8 cellular contexts compared by ENCODE assay signal in the genomic region with DNA sequence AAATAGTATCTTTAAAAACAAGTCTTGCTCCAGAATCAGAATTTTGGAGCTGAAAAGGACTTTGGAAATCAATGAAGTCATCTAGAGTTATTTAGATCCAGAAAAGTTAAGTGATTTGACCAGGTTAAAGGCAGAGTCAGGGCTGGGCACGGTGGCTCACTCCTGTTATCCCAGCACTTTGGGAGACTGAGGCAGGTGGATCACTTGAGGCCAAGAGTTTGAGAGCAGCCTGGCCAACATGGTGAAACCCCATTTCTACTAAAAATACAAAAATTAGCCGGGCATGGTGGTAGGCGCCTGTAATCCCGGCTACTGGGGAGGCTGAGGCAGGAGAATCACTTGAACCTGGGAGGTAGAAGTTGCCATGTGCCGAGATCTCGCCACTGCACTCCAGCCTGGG. TPM values are rescaled to one million over a fixed set of nuclear protein-coding genes. Genes with fewer than 3 reads are reported as not detected.
A peak's percentile ranks its signal among the peaks of the same experiment; 100 is the strongest.
DNase-seq lines count a peak whose midpoint lies in the region; ATAC-seq and TF ChIP-seq lines count a peak whose summit lies in the region.
"Not testable (repeated sequence)": the region's sequence is repeated elsewhere in the genome, so short reads cannot be mapped to it uniquely, and the experiment has no call there.

No MANE protein-coding gene starts in this region.

- not testable (repeated sequence) for TF ChIP-seq CTCF in CD8-positive, alpha-beta T cell (IDR thresholded peaks at IDR 0.05); activated B cell treated with CpG ODN at 0.5 μM for 24 hours (IDR thresholded peaks at IDR 0.05); breast epithelium (IDR thresholded peaks at IDR 0.05); nephron (IDR thresholded peaks at IDR 0.05; ENCODE audit: unreplicated experiment in 3 of 3); upper lobe of left lung (IDR thresholded peaks at IDR 0.05)

- peaks cover 22% of the 10 kb centered on the region for H3K36me3 ChIP-seq in CD8-positive, alpha-beta T cell (ENCODE audit: insufficient read depth, low read length)
- H3K36me3 ChIP-seq in breast epithelium, result not testable (repeated sequence)
- H3K36me3 ChIP-seq in upper lobe of left lung, result peaks cover 0 to 42% (median 10%) of the 10 kb centered on the region in 4 donors

- H3K4me3 ChIP-seq in CD8-positive, alpha-beta T cell (ENCODE audit: low read depth, low read length); breast epithelium; upper lobe of left lung: not testable (repeated sequence)

- H3K27me3 Mint-ChIP-seq in CD8-positive, alpha-beta T cell (ENCODE audit: low read depth); activated B cell treated with CpG ODN at 0.5 μM for 24 hours; activated naive CD4-positive, alpha-beta T cell treated with anti-CD3 and anti-CD28 coated beads, Interleukin-2, amount 10 ng/mL, durations not matched to agents 7 days and 5 days; nephron (ENCODE audit: low read depth): not testable (repeated sequence)

- H3K4me3 Mint-ChIP-seq in CD8-positive, alpha-beta T cell; activated naive CD4-positive, alpha-beta T cell treated with anti-CD3 and anti-CD28 coated beads, Interleukin-2, amount 10 ng/mL, durations not matched to agents 7 days and 5 days; nephron; stimulated activated effector memory CD8-positive, alpha-beta T cell treated with anti-CD3 and anti-CD28 coated beads, Interleukin-12 subunit alpha, Interleukin-12 subunit beta, amount 100 ng/mL, for 72 hours: not testable (repeated sequence)
- peak overlapping the region; percentile 32 for H3K4me3 Mint-ChIP-seq in activated B cell treated with CpG ODN at 0.5 μM for 24 hours

- TF ChIP-seq EP300 in upper lobe of left lung (IDR thresholded peaks at IDR 0.05), result not testable (repeated sequence)

- POLR2A ChIA-PET in CD8-positive, alpha-beta T cell (lab: Charles Lee), result interaction anchor here (0.8 to 2.0 kb wide), 6 partner anchors 14 to 136 kb away, joined by 3 to 5 read pairs (median 4); a partner anchor contains a TSS
- POLR2A ChIA-PET in activated B cell treated with CpG ODN at 0.5 μM for 24 hours (lab: Charles Lee), result interaction anchor here (0.5 to 8.4 kb wide), 17 partner anchors 8 to 113 kb away, joined by 3 to 79 read pairs (median 9); a partner anchor contains a TSS

- peaks cover 46% of the 10 kb centered on the region for H3K36me3 Mint-ChIP-seq in CD8-positive, alpha-beta T cell
- H3K36me3 Mint-ChIP-seq in activated B cell treated with CpG ODN at 0.5 μM for 24 hours (ENCODE audit: low read depth) (peaks cover 46% of the 10 kb centered on the region), nephron (ENCODE audit: low read depth) (peaks cover 24% of the 10 kb centered on the region)
- peaks cover 30% of the 10 kb centered on the region for H3K36me3 Mint-ChIP-seq in activated naive CD4-positive, alpha-beta T cell treated with anti-CD3 and anti-CD28 coated beads, Interleukin-2, amount 10 ng/mL, durations not matched to agents 7 days and 5 days
- H3K36me3 Mint-ChIP-seq in stimulated activated effector memory CD8-positive, alpha-beta T cell treated with anti-CD3 and anti-CD28 coated beads, Interleukin-12 subunit alpha, Interleukin-12 subunit beta, amount 100 ng/mL, for 72 hours, result peaks cover 96% of the 10 kb centered on the region

- H3K9me3 ChIP-seq in CD8-positive, alpha-beta T cell (ENCODE audit: low read length); breast epithelium; upper lobe of left lung: not testable (repeated sequence)

- H3K27ac Mint-ChIP-seq in CD8-positive, alpha-beta T cell, result peak overlapping the region; percentile 22
- H3K27ac Mint-ChIP-seq in activated B cell treated with CpG ODN at 0.5 μM for 24 hours (peak overlapping the region; percentile 84), nephron (peak overlapping the region in 2 of 3 experiments; percentile 39 to 46)
- H3K27ac Mint-ChIP-seq in activated naive CD4-positive, alpha-beta T cell treated with anti-CD3 and anti-CD28 coated beads, Interleukin-2, amount 10 ng/mL, durations not matched to agents 7 days and 5 days, result peak overlapping the region; percentile 37
- H3K27ac Mint-ChIP-seq in stimulated activated effector memory CD8-positive, alpha-beta T cell treated with anti-CD3 and anti-CD28 coated beads, Interleukin-12 subunit alpha, Interleukin-12 subunit beta, amount 100 ng/mL, for 72 hours, result peak overlapping the region; percentile 71

- H3K4me1 Mint-ChIP-seq in CD8-positive, alpha-beta T cell (ENCODE audit: low read depth), result peaks cover 57% of the 10 kb centered on the region
- H3K4me1 Mint-ChIP-seq in activated B cell treated with CpG ODN at 0.5 μM for 24 hours, result peaks cover 65% of the 10 kb centered on the region
- peaks cover 49% of the 10 kb centered on the region for H3K4me1 Mint-ChIP-seq in activated naive CD4-positive, alpha-beta T cell treated with anti-CD3 and anti-CD28 coated beads, Interleukin-2, amount 10 ng/mL, durations not matched to agents 7 days and 5 days
- H3K4me1 Mint-ChIP-seq in nephron, result peaks cover 26% of the 10 kb centered on the region
- peaks cover 35% of the 10 kb centered on the region for H3K4me1 Mint-ChIP-seq in stimulated activated effector memory CD8-positive, alpha-beta T cell treated with anti-CD3 and anti-CD28 coated beads, Interleukin-12 subunit alpha, Interleukin-12 subunit beta, amount 100 ng/mL, for 72 hours

- not testable (repeated sequence) for DNase-seq in CD8-positive, alpha-beta T cell; activated B cell treated with CpG ODN at 0.5 μM for 24 hours; activated naive CD4-positive, alpha-beta T cell treated with anti-CD3 and anti-CD28 coated beads, Interleukin-2, amount 10 ng/mL, durations not matched to agents 7 days and 5 days; breast epithelium (ENCODE audit: low spot score in 2 of 2); stimulated activated effector memory CD8-positive, alpha-beta T cell treated with anti-CD3 and anti-CD28 coated beads, Interleukin-12 subunit alpha, Interleukin-12 subunit beta, amount 100 ng/mL, for 72 hours (ENCODE audit: low spot score in 2 of 2); upper lobe of left lung

- not testable (repeated sequence) for ATAC-seq in CD8-positive, alpha-beta T cell; activated B cell treated with CpG ODN at 0.5 μM for 24 hours (ENCODE audit: low read depth); stimulated activated effector memory CD8-positive, alpha-beta T cell treated with anti-CD3 and anti-CD28 coated beads, Interleukin-12 subunit alpha, Interleukin-12 subunit beta, amount 100 ng/mL, for 72 hours; upper lobe of left lung (ENCODE audit: low FRiP score in 2 of 2)

- not testable (repeated sequence) for H3K27ac ChIP-seq in CD8-positive, alpha-beta T cell (ENCODE audit: low read depth, low read length)
- H3K27ac ChIP-seq in breast epithelium (peak overlapping the region; percentile 53 to 78), layer of hippocampus (ENCODE audit: low read depth, low read length) (peak overlapping the region; percentile 54), upper lobe of left lung (peak overlapping the region; percentile 69 to 85 (median 82))

- not testable (repeated sequence) for TF ChIP-seq POLR2A in breast epithelium (IDR thresholded peaks at IDR 0.05); upper lobe of left lung (IDR thresholded peaks at IDR 0.05)

- intact Hi-C loops in CD8-positive, alpha-beta T cell (cut with DNase I, micrococcal nuclease), result loop anchor here (5.0 kb wide), 4 partner anchors 62 to 327 kb away; no protein-coding TSS in a partner anchor
- intact Hi-C loops in activated B cell treated with CpG ODN at 0.5 μM for 24 hours (cut with micrococcal nuclease); breast epithelium (cut with DNase I; ENCODE audit: low total_unique reads): not testable (repeated sequence)

- not testable (repeated sequence) for H3K9me3 Mint-ChIP-seq in CD8-positive, alpha-beta T cell; activated B cell treated with CpG ODN at 0.5 μM for 24 hours; activated naive CD4-positive, alpha-beta T cell treated with anti-CD3 and anti-CD28 coated beads, Interleukin-2, amount 10 ng/mL, durations not matched to agents 7 days and 5 days; nephron; stimulated activated effector memory CD8-positive, alpha-beta T cell treated with anti-CD3 and anti-CD28 coated beads, Interleukin-12 subunit alpha, Interleukin-12 subunit beta, amount 100 ng/mL, for 72 hours

- peaks cover 61% of the 10 kb centered on the region for H3K4me1 ChIP-seq in CD8-positive, alpha-beta T cell (ENCODE audit: insufficient read depth, low read length)
- H3K4me1 ChIP-seq in breast epithelium, result not testable (repeated sequence)
- H3K4me1 ChIP-seq in upper lobe of left lung, result peaks cover 29 to 42% (median 34%) of the 10 kb centered on the region in 4 donors

- 89 to 98% methylated on average over 5 to 6 of the region's 6 CpGs for WGBS in upper lobe of left lung, 2 donors

- CTCF ChIA-PET in CD8-positive, alpha-beta T cell (lab: Charles Lee), result interaction anchor here (0.7 to 3.2 kb wide), 18 partner anchors 9 to 1260 kb away, joined by 3 to 30 read pairs (median 4); a partner anchor contains a TSS
- CTCF ChIA-PET in activated B cell treated with CpG ODN at 0.5 μM for 24 hours (lab: Charles Lee), result interaction anchor here (1.0 to 2.9 kb wide), 11 partner anchors 20 to 176 kb away, joined by 3 to 19 read pairs (median 6); a partner anchor contains a TSS
- CTCF ChIA-PET in activated naive CD4-positive, alpha-beta T cell treated with anti-CD3 and anti-CD28 coated beads, Interleukin-2, amount 10 ng/mL, durations not matched to agents 7 days and 5 days (lab: Charles Lee), result interaction anchor here (0.8 to 6.0 kb wide), 10 partner anchors 23 to 176 kb away, joined by 3 to 42 read pairs (median 8); no protein-coding TSS in a partner anchor

- not testable (repeated sequence) for H3K27me3 ChIP-seq in CD8-positive, alpha-beta T cell (ENCODE audit: insufficient read depth, low read length); breast epithelium; layer of hippocampus (ENCODE audit: control insufficient read depth, insufficient read depth, low read length); upper lobe of left lung

RNA-seq across cellular contexts. Expression of a gene that starts 8.1 kb away (rescaled TPM):
- total RNA-seq in CD8-positive, alpha-beta T cell, result 10 to 100 TPM; 16.5 to 19.1 TPM
- total RNA-seq in activated B cell treated with CpG ODN at 0.5 μM for 24 hours (42.6 and 42.9 TPM in 2 replicates), breast epithelium (10 to 100 TPM; 28.5 to 42.9 (median 29.6) TPM), upper lobe of left lung (10 to 100 TPM; 20.4 to 40.7 (median 24.4) TPM)

RNA-seq across cellular contexts. Expression of a gene that starts 8.4 kb away (rescaled TPM):
- 10 to 100 TPM; 46.6 to 48.0 TPM for total RNA-seq in CD8-positive, alpha-beta T cell
- total RNA-seq in activated B cell treated with CpG ODN at 0.5 μM for 24 hours (128 and 137 TPM in 2 replicates), breast epithelium (100 to 1,000 TPM; 104 to 155 (median 112) TPM), upper lobe of left lung (100 to 1,000 TPM in 1 of 6 donors, 10 to 100 TPM in 5; 34.6 to 110 (median 92.6) TPM)

RNA-seq across cellular contexts. Expression of a gene that starts 49.5 kb away (rescaled TPM):
- 100 to 1,000 TPM; 351 to 360 TPM for total RNA-seq in CD8-positive, alpha-beta T cell
- 175 and 180 TPM in 2 replicates for total RNA-seq in activated B cell treated with CpG ODN at 0.5 μM for 24 hours
- total RNA-seq in breast epithelium, result 100 to 1,000 TPM; 183 to 555 (median 341) TPM
- total RNA-seq in upper lobe of left lung, result 100 to 1,000 TPM in 5 of 6 donors, 10 to 100 TPM in 1; 81.0 to 218 (median 151) TPM

Comparison
In these comparisons a context has a peak if more than half of its experiments do, and no peak if none do; other contexts are left out.
1. H3K27ac Mint-ChIP-seq: peak in every context shown above with its lines; median percentile 84 in activated B cell treated with CpG ODN at 0.5 μM for 24 hours; 71 in stimulated activated effector memory CD8-positive, alpha-beta T cell treated with anti-CD3 and anti-CD28 coated beads, Interleukin-12 subunit alpha, Interleukin-12 subunit beta, amount 100 ng/mL, for 72 hours; 42 in nephron; 37 in activated naive CD4-positive, alpha-beta T cell treated with anti-CD3 and anti-CD28 coated beads, Interleukin-2, amount 10 ng/mL, durations not matched to agents 7 days and 5 days; 22 in CD8-positive, alpha-beta T cell.